Comparison of ENCODE assay signal across 19 cellular contexts in genomic region chr3:78165876-78166275, GRCh38.
DNase-seq lines count a peak whose midpoint lies in the region; FAIRE-seq and TF ChIP-seq lines count a peak whose summit lies in the region.
"Had no signal": no experiment of that assay in that cellular context is flagged by ENCODE, and none has a peak within 500 bp of the region (broad histone marks: within the 10 kb centered on the region; RNA-seq: fewer than 3 reads in every experiment).

No MANE protein-coding gene starts in this region.

- H3K27me3 ChIP-seq in bronchial epithelial cell (ENCODE audit: control insufficient read depth, insufficient read depth, low read length) (no peaks in the 10 kb centered on the region), neural cell (ENCODE audit: insufficient read depth, low read depth, low read length) (no peaks in the 10 kb centered on the region)
- H3K27me3 ChIP-seq: vagina had no signal

- H3K9me3 ChIP-seq in neural cell (ENCODE audit: low read length), result no peaks in the 10 kb centered on the region
- H3K9me3 ChIP-seq: vagina had no signal

- DNase-seq in NCI-H510A treated with DMSO at 0.1 percent for 48 hours (lab: John Stamatoyannopoulos, UW) (peak; percentile 7), NCI-H510A (lab: John Stamatoyannopoulos, UW) (no peak), HT-29 (ENCODE audit: low spot score) (peak; percentile 8), bronchial epithelial cell (ENCODE audit: low read depth) (peak; percentile 21), germinal center (ENCODE audit: low spot score) (no peak), KBM-7 (no peak), GM13977 (ENCODE audit: low spot score) (no peak)
- DNase-seq: ACHN; activated CD4-positive, alpha-beta T cell treated with anti-CD3 and anti-CD28 coated beads, Interleukin-2, amount 10 ng/mL, durations not matched to agents 7 days and 5 days; activated naive CD4-positive, alpha-beta T cell treated with anti-CD3 and anti-CD28 coated beads, Interleukin-2, amount 10 ng/mL, durations not matched to agents 7 days and 5 days; activated T-cell treated with anti-CD3 and anti-CD28 coated beads for 4 hours; GOT3; naive thymus-derived CD4-positive, alpha-beta T cell; NCI-H446 treated with DMSO at 0.1 percent for 48 hours; stimulated activated CD4-positive, alpha-beta T cell treated with anti-CD3 and anti-CD28 coated beads, Interleukin-15, amount 100 ng/mL, for 24 hours; stimulated activated naive CD8-positive, alpha-beta T cell treated with anti-CD3 and anti-CD28 coated beads, Interleukin-15, Interleukin-2, amounts not matched to agents 100 U/mL and 50 U/mL, for 24 hours had no signal

- H3K4me3 ChIP-seq in bronchial epithelial cell (ENCODE audit: low read depth, low read length), result no peak overlapping the region
- H3K4me3 ChIP-seq in neural cell (ENCODE audit: low read length), result no peak overlapping the region
- H3K4me3 ChIP-seq: GM12878, vagina had no signal

- H3F3A ChIP-seq in neural cell (ENCODE audit: insufficient read depth, low read length, poor library complexity, severe bottlenecking), result no peaks in the 10 kb centered on the region

- no peaks in the 10 kb centered on the region for H3K36me3 ChIP-seq in bronchial epithelial cell (ENCODE audit: control insufficient read depth, insufficient read depth, low read length)
- H3K36me3 ChIP-seq in neural cell (ENCODE audit: insufficient read depth, low read length), result no peaks in the 10 kb centered on the region
- H3K36me3 ChIP-seq: vagina had no signal

- no peak for FAIRE-seq in bronchial epithelial cell (lab: Jason Lieb, UNC)
- FAIRE-seq: GM12878 had no signal

- TF ChIP-seq CTCF in bronchial epithelial cell (IDR thresholded peaks at IDR 0.05; ENCODE audit: insufficient read depth, low read length, severe bottlenecking), result no peak
- TF ChIP-seq CTCF in neural cell (IDR thresholded peaks at IDR 0.05; ENCODE audit: poor library complexity, severe bottlenecking), result no peak
- no peak for TF ChIP-seq CTCF in GM13977 (IDR thresholded peaks at IDR 0.05; ENCODE audit: extremely low read depth, insufficient read depth, missing control alignments)

- no peaks in the 10 kb centered on the region for H4K20me1 ChIP-seq in neural cell (ENCODE audit: insufficient read depth)

- in situ Hi-C loops in KBM-7 (cut with MboI; ENCODE audit: low pct_unique_long_range_greater_than_20kb, low sequenced_read_pairs), result no loop called here
- in situ Hi-C loops in GM13977 (cut with MboI; ENCODE audit: low pct_unique_long_range_greater_than_20kb, low sequenced_read_pairs, unreplicated experiment), result no loop called here

- TF ChIP-seq RAD21 in neural cell (conservative IDR thresholded peaks at IDR 0.05), result peak; percentile 33

- no peak overlapping the region for H2AFZ ChIP-seq in neural cell (ENCODE audit: low read depth, low read length)

- no peak overlapping the region for H3K4me2 ChIP-seq in neural cell (ENCODE audit: low read length)

- H3K9ac ChIP-seq in neural cell (ENCODE audit: low read length), result no peak overlapping the region

- no peak for TF ChIP-seq EP300 in neural cell (conservative IDR thresholded peaks at IDR 0.05; ENCODE audit: poor library complexity, severe bottlenecking)

- no peak overlapping the region for H3K27ac ChIP-seq in neural cell (ENCODE audit: low read length)
- H3K27ac ChIP-seq: vagina had no signal

- H3K79me2 ChIP-seq in neural cell (replicated peaks; ENCODE audit: insufficient read depth, low read length), result no peaks in the 10 kb centered on the region

- no peaks in the 10 kb centered on the region for H3K9me2 ChIP-seq in neural cell (ENCODE audit: insufficient read depth, low read length)

TF ChIP-seq in neural cell, 6 proteins besides CTCF, POLR2A, EP300 and RAD21:
- TF ChIP-seq MXI1 (conservative IDR thresholded peaks at IDR 0.05; ENCODE audit: poor library complexity, severe bottlenecking) (no peak), TAF1 (IDR thresholded peaks at IDR 0.05; ENCODE audit: low read depth) (no peak), POLR2AphosphoS5 (IDR thresholded peaks at IDR 0.05) (no peak)

Comparison
In these comparisons a context has a peak if more than half of its experiments do, and no peak if none do; other contexts are left out.
1. DNase-seq: peak in NCI-H510A treated with DMSO at 0.1 percent for 48 hours (single experiment), HT-29 (single experiment) and bronchial epithelial cell (single experiment); none in NCI-H510A (single experiment), germinal center (single experiment), KBM-7 (single experiment) and GM13977 (single experiment).